ENCODE assay signal across 2 cellular contexts in genomic region chr1:39133340-39133684, GRCh38.
TF ChIP-seq lines count a peak whose summit lies in the region.

No MANE protein-coding gene starts in this region.

TF ChIP-seq in SK-N-SH, 30 proteins besides CTCF, POLR2A, EP300 and RAD21 (continued from another document):
- TF ChIP-seq CHD2 (IDR thresholded peaks at IDR 0.05; ENCODE audit: low read length, partially characterized antibody): no peak
- TF ChIP-seq TEAD4 (IDR thresholded peaks at IDR 0.05; ENCODE audit: borderline replicate concordance, insufficient read depth): no peak
- TF ChIP-seq RXRA (IDR thresholded peaks at IDR 0.05; ENCODE audit: borderline replicate concordance, low read depth): no peak
- TF ChIP-seq, protein P1, sequence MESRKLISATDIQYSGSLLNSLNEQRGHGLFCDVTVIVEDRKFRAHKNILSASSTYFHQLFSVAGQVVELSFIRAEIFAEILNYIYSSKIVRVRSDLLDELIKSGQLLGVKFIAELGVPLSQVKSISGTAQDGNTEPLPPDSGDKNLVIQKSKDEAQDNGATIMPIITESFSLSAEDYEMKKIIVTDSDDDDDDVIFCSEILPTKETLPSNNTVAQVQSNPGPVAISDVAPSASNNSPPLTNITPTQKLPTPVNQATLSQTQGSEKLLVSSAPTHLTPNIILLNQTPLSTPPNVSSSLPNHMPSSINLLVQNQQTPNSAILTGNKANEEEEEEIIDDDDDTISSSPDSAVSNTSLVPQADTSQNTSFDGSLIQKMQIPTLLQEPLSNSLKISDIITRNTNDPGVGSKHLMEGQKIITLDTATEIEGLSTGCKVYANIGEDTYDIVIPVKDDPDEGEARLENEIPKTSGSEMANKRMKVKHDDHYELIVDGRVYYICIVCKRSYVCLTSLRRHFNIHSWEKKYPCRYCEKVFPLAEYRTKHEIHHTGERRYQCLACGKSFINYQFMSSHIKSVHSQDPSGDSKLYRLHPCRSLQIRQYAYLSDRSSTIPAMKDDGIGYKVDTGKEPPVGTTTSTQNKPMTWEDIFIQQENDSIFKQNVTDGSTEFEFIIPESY (IDR thresholded peaks at IDR 0.05; ENCODE audit: borderline replicate concordance, low read depth): no peak

TF ChIP-seq in SK-N-SH treated with all-trans-retinoic acid at 6 μM for 48 hours, 23 proteins besides CTCF, POLR2A, EP300 and RAD21 (continued from another document):
- TF ChIP-seq, protein P2, sequence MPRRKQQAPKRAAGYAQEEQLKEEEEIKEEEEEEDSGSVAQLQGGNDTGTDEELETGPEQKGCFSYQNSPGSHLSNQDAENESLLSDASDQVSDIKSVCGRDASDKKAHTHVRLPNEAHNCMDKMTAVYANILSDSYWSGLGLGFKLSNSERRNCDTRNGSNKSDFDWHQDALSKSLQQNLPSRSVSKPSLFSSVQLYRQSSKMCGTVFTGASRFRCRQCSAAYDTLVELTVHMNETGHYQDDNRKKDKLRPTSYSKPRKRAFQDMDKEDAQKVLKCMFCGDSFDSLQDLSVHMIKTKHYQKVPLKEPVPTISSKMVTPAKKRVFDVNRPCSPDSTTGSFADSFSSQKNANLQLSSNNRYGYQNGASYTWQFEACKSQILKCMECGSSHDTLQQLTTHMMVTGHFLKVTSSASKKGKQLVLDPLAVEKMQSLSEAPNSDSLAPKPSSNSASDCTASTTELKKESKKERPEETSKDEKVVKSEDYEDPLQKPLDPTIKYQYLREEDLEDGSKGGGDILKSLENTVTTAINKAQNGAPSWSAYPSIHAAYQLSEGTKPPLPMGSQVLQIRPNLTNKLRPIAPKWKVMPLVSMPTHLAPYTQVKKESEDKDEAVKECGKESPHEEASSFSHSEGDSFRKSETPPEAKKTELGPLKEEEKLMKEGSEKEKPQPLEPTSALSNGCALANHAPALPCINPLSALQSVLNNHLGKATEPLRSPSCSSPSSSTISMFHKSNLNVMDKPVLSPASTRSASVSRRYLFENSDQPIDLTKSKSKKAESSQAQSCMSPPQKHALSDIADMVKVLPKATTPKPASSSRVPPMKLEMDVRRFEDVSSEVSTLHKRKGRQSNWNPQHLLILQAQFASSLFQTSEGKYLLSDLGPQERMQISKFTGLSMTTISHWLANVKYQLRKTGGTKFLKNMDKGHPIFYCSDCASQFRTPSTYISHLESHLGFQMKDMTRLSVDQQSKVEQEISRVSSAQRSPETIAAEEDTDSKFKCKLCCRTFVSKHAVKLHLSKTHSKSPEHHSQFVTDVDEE (CRISPR knock-in tag; IDR thresholded peaks at IDR 0.05): no peak
- TF ChIP-seq CSRNP3 (CRISPR knock-in tag; IDR thresholded peaks at IDR 0.05): no peak
- no peak for TF ChIP-seq TOX (CRISPR knock-in tag; IDR thresholded peaks at IDR 0.05; ENCODE audit: borderline replicate concordance)
- no peak for TF ChIP-seq GLIS3 (CRISPR knock-in tag; IDR thresholded peaks at IDR 0.05)
- no peak for TF ChIP-seq ZFP3 (CRISPR knock-in tag; IDR thresholded peaks at IDR 0.05)
- TF ChIP-seq CSDC2 (CRISPR knock-in tag; IDR thresholded peaks at IDR 0.05): no peak
- TF ChIP-seq ZNF565 (CRISPR knock-in tag; conservative IDR thresholded peaks at IDR 0.05; ENCODE audit: low read depth): no peak
- no peak for TF ChIP-seq POU6F1 (CRISPR knock-in tag; IDR thresholded peaks at IDR 0.05; ENCODE audit: borderline replicate concordance, low read depth)
- TF ChIP-seq RARB (CRISPR knock-in tag; IDR thresholded peaks at IDR 0.05): no peak
- TF ChIP-seq BACH2 (CRISPR knock-in tag; IDR thresholded peaks at IDR 0.05; ENCODE audit: borderline replicate concordance): no peak
TF ChIP-seq in SK-N-SH treated with all-trans-retinoic acid at 6 μM for 48 hours: peak in this region for 0.
